ENCODE assay signal across 18 cellular contexts in the genomic region with DNA sequence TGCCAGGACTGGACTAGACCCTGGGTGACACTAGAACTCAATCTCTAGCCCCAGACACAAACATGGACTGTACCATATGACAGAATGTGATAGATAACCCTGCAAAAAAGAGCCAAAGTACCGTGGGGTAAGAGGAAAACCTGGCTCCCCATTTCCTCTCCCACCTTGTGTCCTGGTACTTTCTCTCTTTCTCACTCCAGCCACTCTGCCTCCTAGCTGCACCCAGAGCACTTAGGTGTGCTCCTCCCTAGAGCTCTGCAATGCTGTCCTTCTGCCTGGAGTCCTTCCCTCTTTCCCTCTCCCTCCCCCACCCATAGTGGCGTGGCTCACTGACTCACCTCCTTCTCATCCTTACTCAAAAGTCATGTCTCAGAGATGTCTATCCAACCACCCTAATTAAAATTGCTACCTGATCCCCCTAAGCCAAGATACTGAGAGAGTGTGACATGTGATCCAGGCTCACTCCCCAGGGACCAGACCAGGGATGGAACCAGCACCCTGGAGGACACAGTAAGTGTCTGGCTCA.
DNase-seq lines count a peak whose midpoint lies in the region; ATAC-seq, FAIRE-seq and TF ChIP-seq lines count a peak whose summit lies in the region.
"Had no signal": no experiment of that assay in that cellular context is flagged by ENCODE, and none has a peak within 500 bp of the region (broad histone marks: within the 10 kb centered on the region; RNA-seq: fewer than 3 reads in every experiment).

No MANE protein-coding gene starts in this region.

- no peak overlapping the region for H3K27ac ChIP-seq in neuronal stem cell (replicated peaks; ENCODE audit: low read length)
- H3K27ac ChIP-seq in right atrium auricular region, result no peak overlapping the region

- FAIRE-seq in bronchial epithelial cell (lab: Jason Lieb, UNC), result peak; percentile 81

- H3K14ac ChIP-seq in neuronal stem cell (ENCODE audit: low read length), result no peak overlapping the region

- no peak overlapping the region for H4K8ac ChIP-seq in neuronal stem cell (ENCODE audit: low read depth, low read length)

- H3K4me3 ChIP-seq in bronchial epithelial cell (ENCODE audit: low read depth, low read length) (no peak overlapping the region), neuronal stem cell (ENCODE audit: low read length in 2 of 2) (no peak overlapping the region), right atrium auricular region (no peak overlapping the region)

- H3K9me3 Mint-ChIP-seq in stimulated activated effector memory CD8-positive, alpha-beta T cell treated with anti-CD3 and anti-CD28 coated beads, Interleukin-12 subunit alpha, Interleukin-12 subunit beta, amount 100 ng/mL, for 72 hours, result no peaks in the 10 kb centered on the region
- H3K9me3 Mint-ChIP-seq: T-helper 1 cell treated with Interleukin-12 subunit alpha and Interleukin-12 subunit beta and Interleukin-4 antibody, amounts not matched to agents 30 μg/mL and 1 μg/mL, for 36 hours had no signal

- H3K4me3 Mint-ChIP-seq in stimulated activated effector memory CD8-positive, alpha-beta T cell treated with anti-CD3 and anti-CD28 coated beads, Interleukin-12 subunit alpha, Interleukin-12 subunit beta, amount 100 ng/mL, for 72 hours, result no peak overlapping the region
- H3K4me3 Mint-ChIP-seq: CD4-positive, alpha-beta memory T cell; T-helper 1 cell treated with Interleukin-12 subunit alpha and Interleukin-12 subunit beta and Interleukin-4 antibody, amounts not matched to agents 30 μg/mL and 1 μg/mL, for 36 hours had no signal

- no peak for ATAC-seq in stimulated activated effector memory CD8-positive, alpha-beta T cell treated with anti-CD3 and anti-CD28 coated beads, Interleukin-12 subunit alpha, Interleukin-12 subunit beta, amount 100 ng/mL, for 72 hours
- ATAC-seq in HG02623 (IDR thresholded peaks at IDR 0.05; ENCODE audit: unreplicated experiment), result no peak

- no peak overlapping the region for H2BK5ac ChIP-seq in neuronal stem cell (ENCODE audit: low read length)

- H3K79me1 ChIP-seq in neuronal stem cell (ENCODE audit: low read depth, low read length), result no peaks in the 10 kb centered on the region

- H2BK12ac ChIP-seq in neuronal stem cell (ENCODE audit: low read length), result no peak overlapping the region

- H3K27ac Mint-ChIP-seq in stimulated activated effector memory CD8-positive, alpha-beta T cell treated with anti-CD3 and anti-CD28 coated beads, Interleukin-12 subunit alpha, Interleukin-12 subunit beta, amount 100 ng/mL, for 72 hours, result no peak overlapping the region
- H3K27ac Mint-ChIP-seq: CD4-positive, alpha-beta memory T cell; T-helper 1 cell treated with Interleukin-12 subunit alpha and Interleukin-12 subunit beta and Interleukin-4 antibody, amounts not matched to agents 30 μg/mL and 1 μg/mL, for 36 hours had no signal

- no peaks in the 10 kb centered on the region for H3K36me3 Mint-ChIP-seq in stimulated activated effector memory CD8-positive, alpha-beta T cell treated with anti-CD3 and anti-CD28 coated beads, Interleukin-12 subunit alpha, Interleukin-12 subunit beta, amount 100 ng/mL, for 72 hours
- H3K36me3 Mint-ChIP-seq: CD4-positive, alpha-beta memory T cell had no signal

- H3K9me3 ChIP-seq in neuronal stem cell (replicated peaks in 1 of 2; ENCODE audit: control insufficient read depth in 2 of 2, insufficient read depth in 1 of 2, low read depth in 1 of 2, low read length in 2 of 2) (peaks cover 2 to 7% of the 10 kb centered on the region in 2 donors), right atrium auricular region (no peaks in the 10 kb centered on the region)
- H3K9me3 ChIP-seq: BE2C had no signal

- peaks cover 3% of the 10 kb centered on the region for H3K27me3 ChIP-seq in bronchial epithelial cell (ENCODE audit: control insufficient read depth, insufficient read depth, low read length)
- peaks cover 0 to 27% (median 0%) of the 10 kb centered on the region in 3 experiments for H3K27me3 ChIP-seq in neuronal stem cell (ENCODE audit: control insufficient read depth in 3 of 3, insufficient read depth in 3 of 3, low read depth in 1 of 3, low read length in 3 of 3)
- H3K27me3 ChIP-seq in right atrium auricular region, result no peaks in the 10 kb centered on the region
- H3K27me3 ChIP-seq: BE2C had no signal

- H3K4me2 ChIP-seq in neuronal stem cell (ENCODE audit: insufficient read depth, low read length, poor library complexity, severe bottlenecking), result no peak overlapping the region

- H2BK120ac ChIP-seq in neuronal stem cell (ENCODE audit: low read depth, low read length), result no peak overlapping the region

- no CpG with 5 or more reads among the region's 2 CpGs for WGBS in neuronal stem cell (ENCODE audit: extremely low coverage in 2 of 2, insufficient read length in 2 of 2, insufficient replicate concordance in 1 of 2), 2 donors

- H2AK5ac ChIP-seq in neuronal stem cell (ENCODE audit: low read depth, low read length), result no peak overlapping the region

- no peak overlapping the region for H2BK15ac ChIP-seq in neuronal stem cell (ENCODE audit: low read length)

- H3K36me3 ChIP-seq in bronchial epithelial cell (ENCODE audit: control insufficient read depth, insufficient read depth, low read length) (no peaks in the 10 kb centered on the region), neuronal stem cell (replicated peaks in 1 of 2; ENCODE audit: control insufficient read depth in 2 of 2, insufficient read depth in 2 of 2, low read length in 2 of 2) (no peaks in the 10 kb centered on the region), right atrium auricular region (no peaks in the 10 kb centered on the region)
- H3K36me3 ChIP-seq: BE2C had no signal

- no peak overlapping the region for H3K23ac ChIP-seq in neuronal stem cell (ENCODE audit: low read depth, low read length, poor library complexity)

- peak overlapping the region; percentile 3 for H4K91ac ChIP-seq in neuronal stem cell (ENCODE audit: low read depth, low read length, poor library complexity)

- H3K9ac ChIP-seq in neuronal stem cell (ENCODE audit: low read depth, low read length, poor library complexity), result no peak overlapping the region

- no peak overlapping the region for H3K18ac ChIP-seq in neuronal stem cell (ENCODE audit: low read length)

- no peak for TF ChIP-seq CTCF in bronchial epithelial cell (IDR thresholded peaks at IDR 0.05; ENCODE audit: insufficient read depth, low read length, severe bottlenecking)
- no peak for TF ChIP-seq CTCF in GM10266 (IDR thresholded peaks at IDR 0.05; ENCODE audit: control insufficient read depth, insufficient read depth, low read depth, missing control alignments)
- TF ChIP-seq CTCF in right atrium auricular region (IDR thresholded peaks at IDR 0.05), result no peak

- peaks cover 11 to 17% of the 10 kb centered on the region in 2 donors for H3K4me1 ChIP-seq in neuronal stem cell (ENCODE audit: control insufficient read depth in 2 of 2, insufficient read depth in 1 of 2, low read depth in 1 of 2, low read length in 2 of 2)
- H3K4me1 ChIP-seq in right atrium auricular region, result peaks cover 0 to 5% of the 10 kb centered on the region in 2 donors
- H3K4me1 ChIP-seq: BE2C had no signal

- H2AFZ ChIP-seq in neuronal stem cell (ENCODE audit: low read length), result no peak overlapping the region

- DNase-seq in HT1080 (ENCODE audit: low read depth) (peak; percentile 52), NCI-H69 (lab: John Stamatoyannopoulos, UW) (peak; percentile 33), bronchial epithelial cell (ENCODE audit: low read depth) (peak; percentile 54), neuronal stem cell (ENCODE audit: low spot score) (no peak), GM10266 (ENCODE audit: extremely low spot score) (no peak), right atrium auricular region (ENCODE audit: low spot score) (no peak)
- no peak for DNase-seq in stimulated activated effector memory CD8-positive, alpha-beta T cell treated with anti-CD3 and anti-CD28 coated beads, Interleukin-12 subunit alpha, Interleukin-12 subunit beta, amount 100 ng/mL, for 72 hours (ENCODE audit: low spot score in 2 of 2)
- DNase-seq: BE2C; CD4-positive, alpha-beta memory T cell; DND-41; HCEC 1CT; Karpas-422; NCI-H1930; NCI-H345; NCI-H526 treated with DMSO at 0.1 percent for 48 hours; SHP77 treated with DMSO at 0.1 percent for 48 hours had no signal

- no peak overlapping the region for H3K4ac ChIP-seq in neuronal stem cell (ENCODE audit: low read length)

- H3K4me1 Mint-ChIP-seq in stimulated activated effector memory CD8-positive, alpha-beta T cell treated with anti-CD3 and anti-CD28 coated beads, Interleukin-12 subunit alpha, Interleukin-12 subunit beta, amount 100 ng/mL, for 72 hours, result no peaks in the 10 kb centered on the region

Comparison
In these comparisons a context has a peak if more than half of its experiments do, and no peak if none do; other contexts are left out.
1. DNase-seq: peak in HT1080 (single experiment), NCI-H69 (single experiment) and bronchial epithelial cell (single experiment); none in neuronal stem cell (single experiment), GM10266 (single experiment), stimulated activated effector memory CD8-positive, alpha-beta T cell treated with anti-CD3 and anti-CD28 coated beads, Interleukin-12 subunit alpha, Interleukin-12 subunit beta, amount 100 ng/mL, for 72 hours (0 of 2) and right atrium auricular region (single experiment).